18 cellular contexts compared by ENCODE assay signal in the genomic region with DNA sequence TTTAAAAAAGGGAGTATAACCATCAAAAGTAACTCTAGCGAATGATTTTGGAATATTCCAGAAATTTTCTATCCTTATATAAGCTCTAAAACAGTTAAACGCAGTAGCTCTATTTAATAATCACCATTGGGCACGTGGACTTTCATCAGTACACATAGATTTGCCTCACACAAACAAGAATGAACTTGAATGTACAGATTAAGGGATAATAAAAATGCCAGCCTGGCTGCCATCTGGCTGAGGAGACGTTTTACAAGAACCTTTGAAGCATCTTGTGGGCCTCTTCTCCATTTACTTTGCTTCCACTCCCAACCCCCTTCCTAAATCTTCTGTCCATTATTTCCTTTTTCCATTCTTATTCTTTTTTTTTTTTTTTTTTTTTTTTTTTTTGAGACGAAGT. TPM values are rescaled to one million over a fixed set of nuclear protein-coding genes. Genes with fewer than 3 reads are reported as not detected.
DNase-seq lines count a peak whose midpoint lies in the region; ATAC-seq and TF ChIP-seq lines count a peak whose summit lies in the region.
"Had no signal": no experiment of that assay in that cellular context is flagged by ENCODE, and none has a peak within 500 bp of the region (broad histone marks: within the 10 kb centered on the region; RNA-seq: fewer than 3 reads in every experiment).

No MANE protein-coding gene starts in this region.

- intact Hi-C loops in prostate gland (cut with DNase I), result no loop called here
- intact Hi-C loops in left cardiac atrium (cut with DNase I), result no loop called here

- H3K36me3 ChIP-seq in WERI-Rb-1 (no peaks in the 10 kb centered on the region), prostate gland (no peaks in the 10 kb centered on the region)

- H3K4me1 ChIP-seq in prostate gland (replicated peaks), result peaks cover 24% of the 10 kb centered on the region

- 47% methylated on average over 5 of the region's 5 CpGs for WGBS in prostate gland

- H3K4me3 ChIP-seq in WERI-Rb-1 (ENCODE audit: low read depth, low read length), result no peak overlapping the region
- H3K4me3 ChIP-seq in prostate gland, result no peak overlapping the region

- no peak overlapping the region for H3K27ac ChIP-seq in WERI-Rb-1
- H3K27ac ChIP-seq in prostate gland, result peak overlapping the region; percentile 41 to 61

- TF ChIP-seq CTCF in WERI-Rb-1 (IDR thresholded peaks at IDR 0.05; ENCODE audit: low read depth, low read length) (no peak), prostate gland (IDR thresholded peaks at IDR 0.05) (no peak)

- no peaks in the 10 kb centered on the region for H3K27me3 ChIP-seq in WERI-Rb-1 (ENCODE audit: insufficient read depth, low read depth, severe bottlenecking)
- H3K27me3 ChIP-seq in prostate gland (replicated peaks; ENCODE audit: insufficient read depth), result no peaks in the 10 kb centered on the region

- DNase-seq in DMS 273 treated with DMSO at 0.1 percent for 48 hours (lab: John Stamatoyannopoulos, UW) (peak; percentile 86), NCI-H524 (lab: John Stamatoyannopoulos, UW) (peak; percentile 86 to 95), WERI-Rb-1 (peak; percentile 19), prostate gland (ENCODE audit: low spot score) (peak; percentile 89), left cardiac atrium (no peak), NCI-H1092 (lab: John Stamatoyannopoulos, UW) (no peak)
- no peak for DNase-seq in activated CD4-positive, alpha-beta T cell treated with anti-CD3 and anti-CD28 coated beads, Interleukin-2, amount 50 U/mL, for 1 hour
- DNase-seq: CD4-positive, alpha-beta T cell; DND-41; H9; MV-4-11; NCI-H1417 treated with DMSO at 0.1 percent for 48 hours; NCI-H2029; NCI-H345; SHP77; SK-N-SH; T-cell had no signal

- H3K9me3 ChIP-seq in WERI-Rb-1 (ENCODE audit: severe bottlenecking), result no peaks in the 10 kb centered on the region
- no peaks in the 10 kb centered on the region for H3K9me3 ChIP-seq in prostate gland
- H3K9me3 ChIP-seq: SK-N-SH had no signal

- no peak for TF ChIP-seq POLR2A in prostate gland (IDR thresholded peaks at IDR 0.05)

- no peak for ATAC-seq in left cardiac atrium
- ATAC-seq: T-cell had no signal

RNA-seq across cellular contexts. Expression of a gene that starts 47.2 kb away (rescaled TPM):
- total RNA-seq in prostate gland (10 to 100 TPM; 16.1 to 40.1 TPM), left cardiac atrium (10 to 100 TPM; 22.5 to 23.9 TPM)
- total RNA-seq: B cell had no signal

Comparison
In these comparisons a context has a peak if more than half of its experiments do, and no peak if none do; other contexts are left out.
1. DNase-seq: peak in DMS 273 treated with DMSO at 0.1 percent for 48 hours (single experiment), NCI-H524 (2 of 2), WERI-Rb-1 (single experiment) and prostate gland (single experiment); none in left cardiac atrium (single experiment), NCI-H1092 (single experiment) and activated CD4-positive, alpha-beta T cell treated with anti-CD3 and anti-CD28 coated beads, Interleukin-2, amount 50 U/mL, for 1 hour (single experiment).